In the genomic region with DNA sequence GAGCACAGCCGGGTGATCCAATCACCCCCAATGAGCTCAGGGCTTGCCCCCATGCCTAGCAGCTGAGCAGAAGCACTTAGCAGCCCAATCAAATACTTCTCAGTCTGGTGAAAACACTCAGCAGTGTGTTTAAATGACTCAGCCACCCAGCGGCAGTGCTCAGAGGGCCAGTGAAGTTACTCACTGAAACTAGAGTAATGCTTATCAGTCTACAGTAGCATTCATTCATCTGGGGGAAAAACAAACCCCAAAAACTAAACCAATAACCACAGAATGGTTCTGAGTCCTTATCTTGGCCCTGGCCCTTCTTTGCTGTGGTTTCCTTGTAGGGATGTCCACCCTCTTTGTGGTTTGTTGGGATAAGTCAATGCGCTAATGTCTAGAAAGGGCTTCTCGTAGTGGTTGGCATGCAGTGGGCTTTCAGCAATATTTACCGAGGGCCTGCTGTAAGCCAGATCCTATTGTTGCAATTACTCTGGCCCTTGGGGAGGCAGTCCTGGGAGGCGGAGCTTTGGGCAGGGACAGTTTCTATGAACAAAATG, we compare ENCODE assay signal across 7 cellular contexts. TPM values are rescaled to one million over a fixed set of nuclear protein-coding genes. Genes with fewer than 3 reads are reported as not detected.
A peak's percentile ranks its signal among the peaks of the same experiment; 100 is the strongest.
DNase-seq lines count a peak whose midpoint lies in the region; ATAC-seq, FAIRE-seq and TF ChIP-seq lines count a peak whose summit lies in the region.

No MANE protein-coding gene starts in this region.

- TF ChIP-seq POLR2A in GM12891 (IDR thresholded peaks at IDR 0.05; ENCODE audit: low read depth, low read length): no peak

- FAIRE-seq in GM12891 (lab: Jason Lieb, UNC): peak; percentile 95

- TF ChIP-seq CTCF in GM20000 (IDR thresholded peaks at IDR 0.05; ENCODE audit: extremely low read depth, missing control alignments): no peak

- peak; percentile 93 for ATAC-seq in HG03457 (IDR thresholded peaks at IDR 0.05; ENCODE audit: unreplicated experiment)

- DNase-seq in GM12891 (ENCODE audit: insufficient read length, low spot score): peak; percentile 49
- peak; percentile 73 for DNase-seq in GM20000 (ENCODE audit: low spot score)
- DNase-seq in activated T-cell treated with anti-CD3 and anti-CD28 coated beads, Interleukin-2, amount 50 U/mL, for 48 hours: peak; percentile 68
- DNase-seq in stimulated activated CD8-positive, alpha-beta memory T cell treated with anti-CD3 and anti-CD28 coated beads, Interleukin-4, amount 100 ng/mL, for 48 hours: peak; percentile 70
- no peak for DNase-seq in midbrain (lab: John Stamatoyannopoulos, UW)
- no peak for DNase-seq in inferior parietal cortex (ENCODE audit: extremely low spot score)

TF ChIP-seq in GM12891, 5 proteins besides CTCF, POLR2A, EP300 and RAD21:
- no peak for TF ChIP-seq TAF1 (IDR thresholded peaks at IDR 0.05; ENCODE audit: low read depth, low read length)
- peak; percentile 78; the same call in 1 of the 2 replicates for TF ChIP-seq POU2F2 (IDR thresholded peaks at IDR 0.05; ENCODE audit: low read depth, low read length)
- TF ChIP-seq SPI1 (IDR thresholded peaks at IDR 0.05; ENCODE audit: low read depth, low read length): no peak
- TF ChIP-seq POLR2AphosphoS5 (IDR thresholded peaks at IDR 0.05; ENCODE audit: low read depth, low read length): peak; percentile 47; the same call in 1 of the 2 replicates
- TF ChIP-seq PAX5 (IDR thresholded peaks at IDR 0.05; ENCODE audit: insufficient read depth, low read length, severe bottlenecking): no peak
TF ChIP-seq in GM12891: peak in this region for 2.

RNA-seq across cellular contexts. Expression of a gene that starts 43.2 kb away (rescaled TPM):
- polyA plus RNA-seq in GM12891 (2012; ENCODE audit: low read depth, missing spikeins): 4.1 TPM

Comparison
In these comparisons a context has a peak if more than half of its experiments do, and no peak if none do; other contexts are left out.
1. DNase-seq: peak in GM12891 (single experiment), GM20000 (single experiment), activated T-cell treated with anti-CD3 and anti-CD28 coated beads, Interleukin-2, amount 50 U/mL, for 48 hours (2 of 2) and stimulated activated CD8-positive, alpha-beta memory T cell treated with anti-CD3 and anti-CD28 coated beads, Interleukin-4, amount 100 ng/mL, for 48 hours (single experiment); none in midbrain (single experiment) and inferior parietal cortex (single experiment).